ENCODE assay signal across 8 cellular contexts in the genomic region with DNA sequence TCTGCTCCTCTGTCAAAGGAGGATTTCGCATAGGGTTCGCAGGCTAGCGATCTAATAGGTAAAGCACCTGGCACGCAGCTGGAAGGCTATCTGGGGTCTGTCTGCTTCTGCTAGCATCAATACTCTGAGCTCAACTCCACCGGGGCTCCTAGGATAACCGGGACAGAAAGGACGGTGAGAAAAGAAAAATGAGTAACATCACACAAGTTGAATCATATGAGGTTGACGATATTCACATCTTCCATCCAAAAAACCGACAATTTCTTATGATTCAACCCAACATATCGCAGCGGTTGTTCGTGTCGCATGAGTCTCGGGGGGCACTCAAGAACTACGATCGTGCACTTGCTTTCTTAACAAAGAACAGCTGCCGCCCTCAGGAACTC. TPM values are rescaled to one million over a fixed set of nuclear protein-coding genes. Genes with fewer than 3 reads are reported as not detected.
DNase-seq lines count a peak whose midpoint lies in the region; ATAC-seq and TF ChIP-seq lines count a peak whose summit lies in the region.

No MANE protein-coding gene starts in this region.

- peaks cover 6% of the 10 kb centered on the region for H3K4me1 ChIP-seq in iPS-15b (ENCODE audit: control insufficient read depth, insufficient read depth, low read length)
- H3K4me1 ChIP-seq in gastrocnemius medialis = peaks cover 15 to 23% of the 10 kb centered on the region in 2 donors

- CTCF ChIA-PET in WTC11 (lab: Charles Lee) = interaction anchor here (0.7 to 3.2 kb wide), 9 partner anchors 13 to 183 kb away, joined by 3 to 16 read pairs (median 3); no protein-coding TSS in a partner anchor

- peak overlapping the region; percentile 82 for H3K9ac ChIP-seq in iPS-15b (ENCODE audit: low read depth, low read length)

- TF ChIP-seq CTCF in WTC11 (IDR thresholded peaks at IDR 0.05) (no peak), gastrocnemius medialis (IDR thresholded peaks at IDR 0.05 in 4 of 5, conservative IDR thresholded peaks at IDR 0.05 in 1 of 5) (no peak)

- no peak for TF ChIP-seq POLR2A in gastrocnemius medialis (IDR thresholded peaks at IDR 0.05)

- in situ Hi-C loops in gastrocnemius medialis (cut with MboI; ENCODE audit: low sequenced_read_pairs in 4 of 4) = no loop called here

- no peaks in the 10 kb centered on the region for H3K9me3 ChIP-seq in iPS-15b (ENCODE audit: control insufficient read depth, insufficient read depth, low read length)
- H3K9me3 ChIP-seq in gastrocnemius medialis = no peaks in the 10 kb centered on the region

- H3K27ac Mint-ChIP-seq in WTC11 = no peak overlapping the region; the same call in 1 of the 2 replicates

- intact Hi-C loops in gastrocnemius medialis (cut with DNase I; ENCODE audit: low total_unique reads) = no loop called here

- H3K4me3 Mint-ChIP-seq in WTC11 = peak overlapping the region; percentile 87

- DNase-seq in WTC11 (ENCODE audit: low spot score) = no peak
- no peak for DNase-seq in gastrocnemius medialis
- DNase-seq in 8988T = no peak
- DNase-seq in kidney glomerular epithelial cell (lab: John Stamatoyannopoulos, UW) = no peak
- DNase-seq in AG20443 (ENCODE audit: low spot score) = no peak
- DNase-seq in GDM1 (lab: John Stamatoyannopoulos, UW) = no peak

- H3K4me3 ChIP-seq in GM08714 (ENCODE audit: low read length) (peak overlapping the region; percentile 6; the same call in 1 of the 2 replicates), iPS-15b (ENCODE audit: low read depth, low read length) (peak overlapping the region; percentile 87), gastrocnemius medialis (peak overlapping the region; percentile 51 to 72 (median 56))

- peaks cover 43% of the 10 kb centered on the region for H3K27me3 Mint-ChIP-seq in WTC11 (ENCODE audit: low read depth)

- POLR2A ChIA-PET in WTC11 (lab: Charles Lee) = interaction anchor here (0.8 to 1.0 kb wide), 2 partner anchors 143 to 146 kb away, joined by 3 to 5 read pairs; no protein-coding TSS in a partner anchor

- no peak overlapping the region for H3K27ac ChIP-seq in gastrocnemius medialis

- H3K27me3 ChIP-seq in iPS-15b (ENCODE audit: control insufficient read depth, insufficient read depth, low read length) (peaks cover 39% of the 10 kb centered on the region), gastrocnemius medialis (peaks cover 34 to 38% (median 35%) of the 10 kb centered on the region in 3 donors)

- peaks cover 7% of the 10 kb centered on the region; the same call in 1 of the 2 replicates for H3K36me3 Mint-ChIP-seq in WTC11

- no peaks in the 10 kb centered on the region for H3K36me3 ChIP-seq in iPS-15b (ENCODE audit: control insufficient read depth, insufficient read depth, low read length)
- no peaks in the 10 kb centered on the region for H3K36me3 ChIP-seq in gastrocnemius medialis

- no peaks in the 10 kb centered on the region for H3K9me3 Mint-ChIP-seq in WTC11

- no peak for ATAC-seq in WTC11
- no peak for ATAC-seq in gastrocnemius medialis

- H3K4me1 Mint-ChIP-seq in WTC11 = peaks cover 50% of the 10 kb centered on the region

TF ChIP-seq in WTC11, 78 proteins besides CTCF, POLR2A, EP300 and RAD21:
- TF ChIP-seq ATF1 (CRISPR knock-in tag; IDR thresholded peaks at IDR 0.05) = no peak
- TF ChIP-seq, protein P1, sequence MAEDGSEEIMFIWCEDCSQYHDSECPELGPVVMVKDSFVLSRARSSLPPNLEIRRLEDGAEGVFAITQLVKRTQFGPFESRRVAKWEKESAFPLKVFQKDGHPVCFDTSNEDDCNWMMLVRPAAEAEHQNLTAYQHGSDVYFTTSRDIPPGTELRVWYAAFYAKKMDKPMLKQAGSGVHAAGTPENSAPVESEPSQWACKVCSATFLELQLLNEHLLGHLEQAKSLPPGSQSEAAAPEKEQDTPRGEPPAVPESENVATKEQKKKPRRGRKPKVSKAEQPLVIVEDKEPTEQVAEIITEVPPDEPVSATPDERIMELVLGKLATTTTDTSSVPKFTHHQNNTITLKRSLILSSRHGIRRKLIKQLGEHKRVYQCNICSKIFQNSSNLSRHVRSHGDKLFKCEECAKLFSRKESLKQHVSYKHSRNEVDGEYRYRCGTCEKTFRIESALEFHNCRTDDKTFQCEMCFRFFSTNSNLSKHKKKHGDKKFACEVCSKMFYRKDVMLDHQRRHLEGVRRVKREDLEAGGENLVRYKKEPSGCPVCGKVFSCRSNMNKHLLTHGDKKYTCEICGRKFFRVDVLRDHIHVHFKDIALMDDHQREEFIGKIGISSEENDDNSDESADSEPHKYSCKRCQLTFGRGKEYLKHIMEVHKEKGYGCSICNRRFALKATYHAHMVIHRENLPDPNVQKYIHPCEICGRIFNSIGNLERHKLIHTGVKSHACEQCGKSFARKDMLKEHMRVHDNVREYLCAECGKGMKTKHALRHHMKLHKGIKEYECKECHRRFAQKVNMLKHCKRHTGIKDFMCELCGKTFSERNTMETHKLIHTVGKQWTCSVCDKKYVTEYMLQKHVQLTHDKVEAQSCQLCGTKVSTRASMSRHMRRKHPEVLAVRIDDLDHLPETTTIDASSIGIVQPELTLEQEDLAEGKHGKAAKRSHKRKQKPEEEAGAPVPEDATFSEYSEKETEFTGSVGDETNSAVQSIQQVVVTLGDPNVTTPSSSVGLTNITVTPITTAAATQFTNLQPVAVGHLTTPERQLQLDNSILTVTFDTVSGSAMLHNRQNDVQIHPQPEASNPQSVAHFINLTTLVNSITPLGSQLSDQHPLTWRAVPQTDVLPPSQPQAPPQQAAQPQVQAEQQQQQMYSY (CRISPR knock-in tag; IDR thresholded peaks at IDR 0.05) = no peak
- TF ChIP-seq, protein P2, sequence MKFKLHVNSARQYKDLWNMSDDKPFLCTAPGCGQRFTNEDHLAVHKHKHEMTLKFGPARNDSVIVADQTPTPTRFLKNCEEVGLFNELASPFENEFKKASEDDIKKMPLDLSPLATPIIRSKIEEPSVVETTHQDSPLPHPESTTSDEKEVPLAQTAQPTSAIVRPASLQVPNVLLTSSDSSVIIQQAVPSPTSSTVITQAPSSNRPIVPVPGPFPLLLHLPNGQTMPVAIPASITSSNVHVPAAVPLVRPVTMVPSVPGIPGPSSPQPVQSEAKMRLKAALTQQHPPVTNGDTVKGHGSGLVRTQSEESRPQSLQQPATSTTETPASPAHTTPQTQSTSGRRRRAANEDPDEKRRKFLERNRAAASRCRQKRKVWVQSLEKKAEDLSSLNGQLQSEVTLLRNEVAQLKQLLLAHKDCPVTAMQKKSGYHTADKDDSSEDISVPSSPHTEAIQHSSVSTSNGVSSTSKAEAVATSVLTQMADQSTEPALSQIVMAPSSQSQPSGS (CRISPR knock-in tag; IDR thresholded peaks at IDR 0.05; ENCODE audit: borderline replicate concordance, low read depth) = no peak
- TF ChIP-seq, protein P3, sequence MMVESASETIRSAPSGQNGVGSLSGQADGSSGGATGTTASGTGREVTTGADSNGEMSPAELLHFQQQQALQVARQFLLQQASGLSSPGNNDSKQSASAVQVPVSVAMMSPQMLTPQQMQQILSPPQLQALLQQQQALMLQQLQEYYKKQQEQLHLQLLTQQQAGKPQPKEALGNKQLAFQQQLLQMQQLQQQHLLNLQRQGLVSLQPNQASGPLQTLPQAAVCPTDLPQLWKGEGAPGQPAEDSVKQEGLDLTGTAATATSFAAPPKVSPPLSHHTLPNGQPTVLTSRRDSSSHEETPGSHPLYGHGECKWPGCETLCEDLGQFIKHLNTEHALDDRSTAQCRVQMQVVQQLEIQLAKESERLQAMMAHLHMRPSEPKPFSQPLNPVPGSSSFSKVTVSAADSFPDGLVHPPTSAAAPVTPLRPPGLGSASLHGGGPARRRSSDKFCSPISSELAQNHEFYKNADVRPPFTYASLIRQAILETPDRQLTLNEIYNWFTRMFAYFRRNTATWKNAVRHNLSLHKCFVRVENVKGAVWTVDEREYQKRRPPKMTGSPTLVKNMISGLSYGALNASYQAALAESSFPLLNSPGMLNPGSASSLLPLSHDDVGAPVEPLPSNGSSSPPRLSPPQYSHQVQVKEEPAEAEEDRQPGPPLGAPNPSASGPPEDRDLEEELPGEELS (CRISPR knock-in tag; IDR thresholded peaks at IDR 0.05) = no peak
- TF ChIP-seq, protein P4, sequence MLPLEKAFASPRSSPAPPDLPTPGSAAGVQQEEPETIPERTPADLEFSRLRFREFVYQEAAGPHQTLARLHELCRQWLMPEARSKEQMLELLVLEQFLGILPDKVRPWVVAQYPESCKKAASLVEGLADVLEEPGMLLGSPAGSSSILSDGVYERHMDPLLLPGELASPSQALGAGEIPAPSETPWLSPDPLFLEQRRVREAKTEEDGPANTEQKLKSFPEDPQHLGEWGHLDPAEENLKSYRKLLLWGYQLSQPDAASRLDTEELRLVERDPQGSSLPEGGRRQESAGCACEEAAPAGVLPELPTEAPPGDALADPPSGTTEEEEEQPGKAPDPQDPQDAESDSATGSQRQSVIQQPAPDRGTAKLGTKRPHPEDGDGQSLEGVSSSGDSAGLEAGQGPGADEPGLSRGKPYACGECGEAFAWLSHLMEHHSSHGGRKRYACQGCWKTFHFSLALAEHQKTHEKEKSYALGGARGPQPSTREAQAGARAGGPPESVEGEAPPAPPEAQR (CRISPR knock-in tag; IDR thresholded peaks at IDR 0.05) = no peak
- TF ChIP-seq, protein P5, sequence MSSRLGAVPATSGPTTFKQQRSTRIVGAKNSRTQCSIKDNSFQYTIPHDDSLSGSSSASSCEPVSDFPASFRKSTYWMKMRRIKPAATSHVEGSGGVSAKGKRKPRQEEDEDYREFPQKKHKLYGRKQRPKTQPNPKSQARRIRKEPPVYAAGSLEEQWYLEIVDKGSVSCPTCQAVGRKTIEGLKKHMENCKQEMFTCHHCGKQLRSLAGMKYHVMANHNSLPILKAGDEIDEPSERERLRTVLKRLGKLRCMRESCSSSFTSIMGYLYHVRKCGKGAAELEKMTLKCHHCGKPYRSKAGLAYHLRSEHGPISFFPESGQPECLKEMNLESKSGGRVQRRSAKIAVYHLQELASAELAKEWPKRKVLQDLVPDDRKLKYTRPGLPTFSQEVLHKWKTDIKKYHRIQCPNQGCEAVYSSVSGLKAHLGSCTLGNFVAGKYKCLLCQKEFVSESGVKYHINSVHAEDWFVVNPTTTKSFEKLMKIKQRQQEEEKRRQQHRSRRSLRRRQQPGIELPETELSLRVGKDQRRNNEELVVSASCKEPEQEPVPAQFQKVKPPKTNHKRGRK (CRISPR knock-in tag; IDR thresholded peaks at IDR 0.05; ENCODE audit: borderline replicate concordance) = no peak
- TF ChIP-seq, protein P6, sequence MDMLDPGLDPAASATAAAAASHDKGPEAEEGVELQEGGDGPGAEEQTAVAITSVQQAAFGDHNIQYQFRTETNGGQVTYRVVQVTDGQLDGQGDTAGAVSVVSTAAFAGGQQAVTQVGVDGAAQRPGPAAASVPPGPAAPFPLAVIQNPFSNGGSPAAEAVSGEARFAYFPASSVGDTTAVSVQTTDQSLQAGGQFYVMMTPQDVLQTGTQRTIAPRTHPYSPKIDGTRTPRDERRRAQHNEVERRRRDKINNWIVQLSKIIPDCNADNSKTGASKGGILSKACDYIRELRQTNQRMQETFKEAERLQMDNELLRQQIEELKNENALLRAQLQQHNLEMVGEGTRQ (CRISPR knock-in tag; IDR thresholded peaks at IDR 0.05) = no peak

RNA-seq across cellular contexts. Expression of a gene that starts 1.8 kb away (rescaled TPM):
- total RNA-seq in WTC11 (2021) (56.5 to 65.1 TPM (median 56.8 TPM) in 3 replicates), gastrocnemius medialis (1 to 10 TPM in 1 of 4 donors, under 1 TPM in 2, not detected in 1; 0.11 to 2.9 (median 0.58) TPM)

Comparison
In these comparisons a context has a peak if more than half of its experiments do, and no peak if none do; other contexts are left out.
1. H3K4me3 ChIP-seq: peak in every context shown above with its lines; median percentile 87 in iPS-15b; 56 in gastrocnemius medialis; 6 in GM08714.
2. RNA of a gene that starts 1.8 kb away (total RNA-seq): 56.5 to 65.1 TPM in WTC11; 0.11 to 2.9 TPM in gastrocnemius medialis; every median in the first group is over 10 times any median in the second.